In genomic region chr17:65328567-65328966, GRCh38 we compare ENCODE assay signal across 27 cellular contexts.
"Had no signal": no experiment of that assay in that cellular context is flagged by ENCODE, and none has a peak within 500 bp of the region (broad histone marks: within the 10 kb centered on the region; RNA-seq: fewer than 3 reads in every experiment).

No MANE protein-coding gene starts in this region.

- H3K79me2 ChIP-seq: parathyroid adenoma had no signal

- ATAC-seq: gastrocnemius medialis; heart right ventricle; right lobe of liver; stimulated activated memory B cell treated with anti-CD40 and anti-IgM and Interleukin-4, amounts not matched to agents 10 μg/mL and 1 μg/mL and 100 μg/mL, for 72 hours; upper lobe of right lung had no signal

- H3K4me1 ChIP-seq: gastrocnemius medialis, left ventricle myocardium inferior, lower lobe of right lung, prostate gland, right lobe of liver, spleen, tibial artery, upper lobe of right lung, vagina had no signal

- H2AFZ ChIP-seq: parathyroid adenoma had no signal

- H3K36me3 Mint-ChIP-seq: naive B cell; stimulated activated memory B cell treated with anti-CD40 and anti-IgM and Interleukin-4, amounts not matched to agents 10 μg/mL and 1 μg/mL and 100 μg/mL, for 72 hours had no signal

- DNase-seq: effector CD4-positive, alpha-beta T cell; endodermal cell; erythroblast; gastrocnemius medialis; heart right ventricle; islet precursor cell; left ventricle myocardium inferior; lower lobe of right lung; mesenchymal stem cell; midbrain; naive B cell; retina; right lobe of liver; spleen; stimulated activated CD4-positive, alpha-beta T cell treated with anti-CD3 and anti-CD28 coated beads, Interleukin-15, amount 100 ng/mL, for 24 hours; stimulated activated CD4-positive, alpha-beta T cell treated with anti-CD3 and anti-CD28 coated beads, Interleukin-1b, Interleukin-23, amount 100 ng/mL, for 48 hours; stimulated activated CD4-positive, alpha-beta T cell treated with anti-CD3 and anti-CD28 coated beads, Interleukin-4, amount 100 ng/mL, for 24 hours; tibial artery; upper lobe of right lung had no signal

- H3K27ac ChIP-seq: coronary artery, gastrocnemius medialis, heart right ventricle, left ventricle myocardium inferior, lower lobe of right lung, parathyroid adenoma, prostate gland, right lobe of liver, spleen, tibial artery, upper lobe of right lung, vagina had no signal

- H3K9ac ChIP-seq: parathyroid adenoma had no signal

- FAIRE-seq: endothelial cell of umbilical vein had no signal

- H3K27ac Mint-ChIP-seq: endodermal cell; nephron; stimulated activated memory B cell treated with anti-CD40 and anti-IgM and Interleukin-4, amounts not matched to agents 10 μg/mL and 1 μg/mL and 100 μg/mL, for 72 hours; stimulated activated naive CD8-positive, alpha-beta T cell treated with anti-CD3 and anti-CD28 coated beads, Interleukin-15, Interleukin-2, amounts not matched to agents 100 ng/mL and 50 ng/mL, for 24 hours had no signal

- H3K4me3 Mint-ChIP-seq: endodermal cell; naive B cell; nephron; stimulated activated memory B cell treated with anti-CD40 and anti-IgM and Interleukin-4, amounts not matched to agents 10 μg/mL and 1 μg/mL and 100 μg/mL, for 72 hours; stimulated activated naive CD8-positive, alpha-beta T cell treated with anti-CD3 and anti-CD28 coated beads, Interleukin-15, Interleukin-2, amounts not matched to agents 100 ng/mL and 50 ng/mL, for 24 hours had no signal

- H3K27me3 ChIP-seq: gastrocnemius medialis, right lobe of liver, tibial artery, upper lobe of right lung, vagina had no signal

- H3K36me3 ChIP-seq: gastrocnemius medialis, heart right ventricle, left ventricle myocardium inferior, lower lobe of right lung, prostate gland, right lobe of liver, spleen, tibial artery, upper lobe of right lung, vagina had no signal

- H3K4me1 Mint-ChIP-seq: naive B cell; stimulated activated memory B cell treated with anti-CD40 and anti-IgM and Interleukin-4, amounts not matched to agents 10 μg/mL and 1 μg/mL and 100 μg/mL, for 72 hours had no signal

- H3K9me3 Mint-ChIP-seq: endodermal cell; nephron; stimulated activated memory B cell treated with anti-CD40 and anti-IgM and Interleukin-4, amounts not matched to agents 10 μg/mL and 1 μg/mL and 100 μg/mL, for 72 hours had no signal

- H3K4me3 ChIP-seq: coronary artery, gastrocnemius medialis, heart right ventricle, left ventricle myocardium inferior, lower lobe of right lung, prostate gland, right lobe of liver, spleen, tibial artery, upper lobe of right lung, vagina had no signal

- H3K9me3 ChIP-seq: gastrocnemius medialis, heart right ventricle, left ventricle myocardium inferior, lower lobe of right lung, prostate gland, right lobe of liver, spleen, upper lobe of right lung, vagina had no signal
